Comparison of ENCODE assay signal across 8 cellular contexts in genomic region chr10:49762566-49762877, GRCh38. TPM values are rescaled to one million over a fixed set of nuclear protein-coding genes. Genes with fewer than 3 reads are reported as not detected.
A peak's percentile ranks its signal among the peaks of the same experiment; 100 is the strongest.
DNase-seq lines count a peak whose midpoint lies in the region; ATAC-seq, FAIRE-seq and TF ChIP-seq lines count a peak whose summit lies in the region.

No MANE protein-coding gene starts in this region.

- no peak for DNase-seq in activated naive CD4-positive, alpha-beta T cell treated with anti-CD3 and anti-CD28 coated beads, Interleukin-2, amount 10 ng/mL, durations not matched to agents 7 days and 5 days
- DNase-seq in activated naive CD4-positive, alpha-beta T cell treated with Interleukin-2 at 50 U/mL for 16 hours: no peak
- no peak for DNase-seq in astrocyte (ENCODE audit: low read depth)
- DNase-seq in right lobe of liver: no peak
- DNase-seq in transverse colon: no peak
- no peak for DNase-seq in NCI-H526 treated with DMSO at 0.1 percent for 48 hours (lab: John Stamatoyannopoulos, UW)
- no peak for DNase-seq in NCI-H2171 treated with DMSO at 0.1 percent for 48 hours (lab: John Stamatoyannopoulos, UW)
- no peak for DNase-seq in NCI-H1436 treated with DMSO at 0.1 percent for 48 hours (lab: John Stamatoyannopoulos, UW)

- H3K36me3 ChIP-seq in astrocyte (ENCODE audit: insufficient read depth, low read length) (no peaks in the 10 kb centered on the region), right lobe of liver (no peaks in the 10 kb centered on the region), transverse colon (no peaks in the 10 kb centered on the region)

- H3K9ac ChIP-seq in astrocyte (ENCODE audit: low read length): no peak overlapping the region

- no peaks in the 10 kb centered on the region for H4K20me1 ChIP-seq in astrocyte (ENCODE audit: insufficient read depth, low read length)

- H3K4me2 ChIP-seq in astrocyte (ENCODE audit: low read length): peak overlapping the region; percentile 89

- in situ Hi-C loops in transverse colon (cut with MboI; ENCODE audit: low pct_ligation_motif_present in 1 of 4, low pct_unique_long_range_greater_than_20kb in 1 of 4, low sequenced_read_pairs in 3 of 4): no loop called here

- no peaks in the 10 kb centered on the region for H3K9me3 ChIP-seq in astrocyte (ENCODE audit: insufficient read depth, low read depth, low read length)
- H3K9me3 ChIP-seq in right lobe of liver: no peaks in the 10 kb centered on the region
- H3K9me3 ChIP-seq in transverse colon: no peaks in the 10 kb centered on the region

- CTCF ChIA-PET in activated naive CD4-positive, alpha-beta T cell treated with anti-CD3 and anti-CD28 coated beads, Interleukin-2, amount 10 ng/mL, durations not matched to agents 7 days and 5 days (lab: Charles Lee): no interaction called here

- no peak for TF ChIP-seq POLR2A in right lobe of liver (IDR thresholded peaks at IDR 0.05)
- TF ChIP-seq POLR2A in transverse colon (IDR thresholded peaks at IDR 0.05): no peak

- 26% methylated on average over 4 of the region's 4 CpGs for WGBS in right lobe of liver (ENCODE audit: insufficient coverage, low coverage, low lambda C conversion rate, missing lambda C conversion rate)
- 46 to 88% methylated on average over 1 to 4 of the region's 4 CpGs for WGBS in transverse colon (ENCODE audit: low coverage in 1 of 2), 2 donors

- no peak overlapping the region for H3K4me3 ChIP-seq in astrocyte (ENCODE audit: insufficient read depth, low read depth, low read length)
- peak overlapping the region in 2 of 3 donors; percentile 82 to 85 for H3K4me3 ChIP-seq in right lobe of liver
- H3K4me3 ChIP-seq in transverse colon: peak overlapping the region in 3 of 4 donors; percentile 44 to 52 (median 48)

- no peak for FAIRE-seq in astrocyte (lab: Jason Lieb, UNC)

- H3K79me2 ChIP-seq in astrocyte (ENCODE audit: insufficient read depth, low read length): no peaks in the 10 kb centered on the region

- peak overlapping the region; percentile 46 for H3K4me3 Mint-ChIP-seq in activated naive CD4-positive, alpha-beta T cell treated with anti-CD3 and anti-CD28 coated beads, Interleukin-2, amount 10 ng/mL, durations not matched to agents 7 days and 5 days
- peak overlapping the region; percentile 71 for H3K4me3 Mint-ChIP-seq in astrocyte (ENCODE audit: unreplicated experiment)

- H3K9me3 Mint-ChIP-seq in activated naive CD4-positive, alpha-beta T cell treated with anti-CD3 and anti-CD28 coated beads, Interleukin-2, amount 10 ng/mL, durations not matched to agents 7 days and 5 days: no peaks in the 10 kb centered on the region
- no peaks in the 10 kb centered on the region for H3K9me3 Mint-ChIP-seq in astrocyte (ENCODE audit: unreplicated experiment)

- peaks cover 5% of the 10 kb centered on the region for H3K4me1 Mint-ChIP-seq in activated naive CD4-positive, alpha-beta T cell treated with anti-CD3 and anti-CD28 coated beads, Interleukin-2, amount 10 ng/mL, durations not matched to agents 7 days and 5 days
- H3K4me1 Mint-ChIP-seq in astrocyte (ENCODE audit: low read depth, unreplicated experiment): no peaks in the 10 kb centered on the region

- intact Hi-C loops in right lobe of liver (cut with DNase I) (no loop called here), transverse colon (cut with DNase I; ENCODE audit: low total_unique reads) (no loop called here)

- no peak overlapping the region for H3K27ac ChIP-seq in astrocyte (ENCODE audit: low read depth, low read length)
- H3K27ac ChIP-seq in right lobe of liver: no peak overlapping the region
- no peak overlapping the region for H3K27ac ChIP-seq in transverse colon

- no peak overlapping the region for H3K27ac Mint-ChIP-seq in activated naive CD4-positive, alpha-beta T cell treated with anti-CD3 and anti-CD28 coated beads, Interleukin-2, amount 10 ng/mL, durations not matched to agents 7 days and 5 days
- no peak overlapping the region for H3K27ac Mint-ChIP-seq in astrocyte (ENCODE audit: unreplicated experiment)

- H3K4me1 ChIP-seq in astrocyte (ENCODE audit: insufficient read depth, low read length): peaks cover 4% of the 10 kb centered on the region
- H3K4me1 ChIP-seq in right lobe of liver: peaks cover 0 to 15% (median 7%) of the 10 kb centered on the region in 4 donors
- peaks cover 0 to 7% (median 6%) of the 10 kb centered on the region in 4 donors for H3K4me1 ChIP-seq in transverse colon

- no peaks in the 10 kb centered on the region for H3K36me3 Mint-ChIP-seq in activated naive CD4-positive, alpha-beta T cell treated with anti-CD3 and anti-CD28 coated beads, Interleukin-2, amount 10 ng/mL, durations not matched to agents 7 days and 5 days
- H3K36me3 Mint-ChIP-seq in astrocyte (ENCODE audit: low read depth, unreplicated experiment): no peaks in the 10 kb centered on the region

- H2AFZ ChIP-seq in astrocyte (ENCODE audit: low read depth, low read length): no peak overlapping the region

- TF ChIP-seq CTCF in astrocyte (IDR thresholded peaks at IDR 0.05; ENCODE audit: insufficient read depth, low read depth, low read length) (no peak), right lobe of liver (IDR thresholded peaks at IDR 0.05) (no peak), transverse colon (IDR thresholded peaks at IDR 0.05) (no peak)

- no peak for TF ChIP-seq EP300 in transverse colon (IDR thresholded peaks at IDR 0.05; ENCODE audit: low read depth)

- peaks cover 39% of the 10 kb centered on the region for H3K27me3 Mint-ChIP-seq in activated naive CD4-positive, alpha-beta T cell treated with anti-CD3 and anti-CD28 coated beads, Interleukin-2, amount 10 ng/mL, durations not matched to agents 7 days and 5 days
- H3K27me3 Mint-ChIP-seq in astrocyte (ENCODE audit: low read depth, unreplicated experiment): peaks cover 43% of the 10 kb centered on the region

- ATAC-seq in right lobe of liver: no peak

- H3K27me3 ChIP-seq in astrocyte (ENCODE audit: insufficient read depth, low read length) (peaks cover 16% of the 10 kb centered on the region), right lobe of liver (no peaks in the 10 kb centered on the region), transverse colon (peaks cover 62% of the 10 kb centered on the region)

RNA-seq across cellular contexts. Expression of gene OGDHL, which starts 0.4 kb away (rescaled TPM):
- total RNA-seq in astrocyte: 1.2 and 1.9 TPM in 2 replicates
- 10 to 100 TPM; 60.4 to 98.5 (median 76.8) TPM for total RNA-seq in right lobe of liver
- 1 to 10 TPM in 3 of 4 donors, under 1 TPM in 1; 1.00 to 4.2 (median 2.4) TPM for total RNA-seq in transverse colon

Comparison
In these comparisons a context has a peak if more than half of its experiments do, and no peak if none do; other contexts are left out.
1. RNA of gene OGDHL, which starts 0.4 kb away (total RNA-seq): 60.4 to 98.5 TPM in right lobe of liver; 1.00 to 4.2 TPM in transverse colon and 1.2 to 1.9 TPM in astrocyte; every median in the first group is over 10 times any median in the second.